In genomic region chr1:35192853-35193664, GRCh38 we compare ENCODE assay signal across 1 cellular context.
TF ChIP-seq lines count a peak whose summit lies in the region.

TSS of gene SFPQ (minus strand) at chr1:35193145. CDS start at chr1:35193049, 96 bp downstream.

TF ChIP-seq in GM12878, 131 proteins besides CTCF, POLR2A, EP300 and RAD21 (continued from another document and continues in another):
- peak; percentile 68; the same call in 1 of the 2 replicates for TF ChIP-seq ZNF207 (IDR thresholded peaks at IDR 0.05; ENCODE audit: borderline replicate concordance)
- no peak for TF ChIP-seq CBX3 (IDR thresholded peaks at IDR 0.05; ENCODE audit: borderline replicate concordance, low read depth)
- TF ChIP-seq GATAD2B (conservative IDR thresholded peaks at IDR 0.05; ENCODE audit: low read depth) = peak; percentile 57; the same call in 1 of the 2 replicates
- peak; percentile 92 for TF ChIP-seq POU2F2 (IDR thresholded peaks at IDR 0.05; ENCODE audit: borderline replicate concordance, low read depth, low read length)
- TF ChIP-seq PAX5 (IDR thresholded peaks at IDR 0.05; ENCODE audit: borderline replicate concordance, low read depth, low read length) = no peak
- TF ChIP-seq, protein P1, sequence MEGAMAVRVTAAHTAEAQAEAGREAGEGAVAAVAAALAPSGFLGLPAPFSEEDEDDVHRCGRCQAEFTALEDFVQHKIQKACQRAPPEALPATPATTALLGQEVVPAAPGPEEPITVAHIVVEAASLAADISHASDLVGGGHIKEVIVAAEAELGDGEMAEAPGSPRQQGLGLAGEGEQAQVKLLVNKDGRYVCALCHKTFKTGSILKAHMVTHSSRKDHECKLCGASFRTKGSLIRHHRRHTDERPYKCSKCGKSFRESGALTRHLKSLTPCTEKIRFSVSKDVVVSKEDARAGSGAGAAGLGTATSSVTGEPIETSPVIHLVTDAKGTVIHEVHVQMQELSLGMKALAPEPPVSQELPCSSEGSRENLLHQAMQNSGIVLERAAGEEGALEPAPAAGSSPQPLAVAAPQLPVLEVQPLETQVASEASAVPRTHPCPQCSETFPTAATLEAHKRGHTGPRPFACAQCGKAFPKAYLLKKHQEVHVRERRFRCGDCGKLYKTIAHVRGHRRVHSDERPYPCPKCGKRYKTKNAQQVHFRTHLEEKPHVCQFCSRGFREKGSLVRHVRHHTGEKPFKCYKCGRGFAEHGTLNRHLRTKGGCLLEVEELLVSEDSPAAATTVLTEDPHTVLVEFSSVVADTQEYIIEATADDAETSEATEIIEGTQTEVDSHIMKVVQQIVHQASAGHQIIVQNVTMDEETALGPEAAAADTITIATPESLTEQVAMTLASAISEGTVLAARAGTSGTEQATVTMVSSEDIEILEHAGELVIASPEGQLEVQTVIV (IDR thresholded peaks at IDR 0.05; ENCODE audit: borderline replicate concordance, partially characterized antibody) = no peak
- TF ChIP-seq ZBED1 (IDR thresholded peaks at IDR 0.05; ENCODE audit: borderline replicate concordance) = peak; percentile 86
- TF ChIP-seq YBX1 (IDR thresholded peaks at IDR 0.05) = no peak
- peak; percentile 80 for TF ChIP-seq RUNX3 (IDR thresholded peaks at IDR 0.05; ENCODE audit: low read length)
- peak; percentile 86; the same call in 1 of the 2 replicates for TF ChIP-seq RB1 (IDR thresholded peaks at IDR 0.05; ENCODE audit: borderline replicate concordance)
- TF ChIP-seq YY1 (IDR thresholded peaks at IDR 0.05; ENCODE audit: low read depth, low read length) = peak; percentile 98
- TF ChIP-seq POLR2AphosphoS5 (IDR thresholded peaks at IDR 0.05; ENCODE audit: low read length) = peak; percentile 100
- no peak for TF ChIP-seq ZBTB11 (CRISPR knock-in tag; IDR thresholded peaks at IDR 0.05)
- TF ChIP-seq MTA2 (IDR thresholded peaks at IDR 0.05; ENCODE audit: low read depth) = no peak
- no peak for TF ChIP-seq NRF1 (conservative IDR thresholded peaks at IDR 0.05; ENCODE audit: low read depth, low read length)
- TF ChIP-seq HSF1 (IDR thresholded peaks at IDR 0.05; ENCODE audit: low read depth, low read length) = peak; percentile 68; the same call in 1 of the 2 replicates
- no peak; the same call in 1 of the 2 replicates for TF ChIP-seq NR2F1 (conservative IDR thresholded peaks at IDR 0.05)
- no peak for TF ChIP-seq HDAC2 (IDR thresholded peaks at IDR 0.05)
- TF ChIP-seq PRDM15 (CRISPR knock-in tag; IDR thresholded peaks at IDR 0.05) = no peak
- TF ChIP-seq HDGF (IDR thresholded peaks at IDR 0.05) = peak; percentile 84; the same call in 1 of the 2 replicates
- TF ChIP-seq SUPT20H (IDR thresholded peaks at IDR 0.05; ENCODE audit: borderline replicate concordance, control insufficient read depth, low read depth, low read length) = no peak
- peak; percentile 86; the same call in 1 of the 2 replicates for TF ChIP-seq CHD1 (IDR thresholded peaks at IDR 0.05; ENCODE audit: low read depth, low read length)
- TF ChIP-seq EGR1 (IDR thresholded peaks at IDR 0.05; ENCODE audit: borderline replicate concordance in 1 of 2, low read depth in 2 of 2, low read length in 2 of 2) = no peak
- TF ChIP-seq TCF12 (IDR thresholded peaks at IDR 0.05; ENCODE audit: low read depth, low read length) = peak; percentile 84
- peak; percentile 31; the same call in 1 of the 2 replicates for TF ChIP-seq NR2C1 (IDR thresholded peaks at IDR 0.05)
- TF ChIP-seq RBBP5 (conservative IDR thresholded peaks at IDR 0.05) = no peak
- TF ChIP-seq, protein P2, sequence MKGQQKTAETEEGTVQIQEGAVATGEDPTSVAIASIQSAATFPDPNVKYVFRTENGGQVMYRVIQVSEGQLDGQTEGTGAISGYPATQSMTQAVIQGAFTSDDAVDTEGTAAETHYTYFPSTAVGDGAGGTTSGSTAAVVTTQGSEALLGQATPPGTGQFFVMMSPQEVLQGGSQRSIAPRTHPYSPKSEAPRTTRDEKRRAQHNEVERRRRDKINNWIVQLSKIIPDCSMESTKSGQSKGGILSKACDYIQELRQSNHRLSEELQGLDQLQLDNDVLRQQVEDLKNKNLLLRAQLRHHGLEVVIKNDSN (IDR thresholded peaks at IDR 0.05; ENCODE audit: borderline replicate concordance, extremely low read length, insufficient read depth, low read depth, low read length) = no peak
- TF ChIP-seq RELB (IDR thresholded peaks at IDR 0.05; ENCODE audit: low read depth) = 0 out of 2 replicates have a peak, but pooled peaks have one; percentile 41
- peak; percentile 84 for TF ChIP-seq FOXM1 (IDR thresholded peaks at IDR 0.05; ENCODE audit: low read depth, low read length)
- no peak for TF ChIP-seq GABPA (IDR thresholded peaks at IDR 0.05; ENCODE audit: low read depth)
- TF ChIP-seq RFX5 (IDR thresholded peaks at IDR 0.05; ENCODE audit: low read depth, low read length) = peak; percentile 89
- TF ChIP-seq CHD4 (IDR thresholded peaks at IDR 0.05) = no peak
- TF ChIP-seq, protein P3, sequence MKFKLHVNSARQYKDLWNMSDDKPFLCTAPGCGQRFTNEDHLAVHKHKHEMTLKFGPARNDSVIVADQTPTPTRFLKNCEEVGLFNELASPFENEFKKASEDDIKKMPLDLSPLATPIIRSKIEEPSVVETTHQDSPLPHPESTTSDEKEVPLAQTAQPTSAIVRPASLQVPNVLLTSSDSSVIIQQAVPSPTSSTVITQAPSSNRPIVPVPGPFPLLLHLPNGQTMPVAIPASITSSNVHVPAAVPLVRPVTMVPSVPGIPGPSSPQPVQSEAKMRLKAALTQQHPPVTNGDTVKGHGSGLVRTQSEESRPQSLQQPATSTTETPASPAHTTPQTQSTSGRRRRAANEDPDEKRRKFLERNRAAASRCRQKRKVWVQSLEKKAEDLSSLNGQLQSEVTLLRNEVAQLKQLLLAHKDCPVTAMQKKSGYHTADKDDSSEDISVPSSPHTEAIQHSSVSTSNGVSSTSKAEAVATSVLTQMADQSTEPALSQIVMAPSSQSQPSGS (IDR thresholded peaks at IDR 0.05; ENCODE audit: low read length) = no peak
- TF ChIP-seq, protein P4, sequence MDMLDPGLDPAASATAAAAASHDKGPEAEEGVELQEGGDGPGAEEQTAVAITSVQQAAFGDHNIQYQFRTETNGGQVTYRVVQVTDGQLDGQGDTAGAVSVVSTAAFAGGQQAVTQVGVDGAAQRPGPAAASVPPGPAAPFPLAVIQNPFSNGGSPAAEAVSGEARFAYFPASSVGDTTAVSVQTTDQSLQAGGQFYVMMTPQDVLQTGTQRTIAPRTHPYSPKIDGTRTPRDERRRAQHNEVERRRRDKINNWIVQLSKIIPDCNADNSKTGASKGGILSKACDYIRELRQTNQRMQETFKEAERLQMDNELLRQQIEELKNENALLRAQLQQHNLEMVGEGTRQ (IDR thresholded peaks at IDR 0.05; ENCODE audit: borderline replicate concordance, low read depth, low read length) = no peak; the same call in 1 of the 2 replicates
- no peak for TF ChIP-seq BRCA1 (IDR thresholded peaks at IDR 0.05; ENCODE audit: low read depth, low read length)
- TF ChIP-seq TARDBP (IDR thresholded peaks at IDR 0.05; ENCODE audit: borderline replicate concordance) = no peak
- TF ChIP-seq, protein P5, sequence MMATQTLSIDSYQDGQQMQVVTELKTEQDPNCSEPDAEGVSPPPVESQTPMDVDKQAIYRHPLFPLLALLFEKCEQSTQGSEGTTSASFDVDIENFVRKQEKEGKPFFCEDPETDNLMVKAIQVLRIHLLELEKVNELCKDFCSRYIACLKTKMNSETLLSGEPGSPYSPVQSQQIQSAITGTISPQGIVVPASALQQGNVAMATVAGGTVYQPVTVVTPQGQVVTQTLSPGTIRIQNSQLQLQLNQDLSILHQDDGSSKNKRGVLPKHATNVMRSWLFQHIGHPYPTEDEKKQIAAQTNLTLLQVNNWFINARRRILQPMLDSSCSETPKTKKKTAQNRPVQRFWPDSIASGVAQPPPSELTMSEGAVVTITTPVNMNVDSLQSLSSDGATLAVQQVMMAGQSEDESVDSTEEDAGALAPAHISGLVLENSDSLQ (IDR thresholded peaks at IDR 0.05) = peak; percentile 99
- TF ChIP-seq CEBPZ (IDR thresholded peaks at IDR 0.05; ENCODE audit: low read depth, low read length) = peak; percentile 85
- TF ChIP-seq STAT1 (conservative IDR thresholded peaks at IDR 0.05) = 0 out of 2 replicates have a peak, but pooled peaks have one; percentile 63
- no peak for TF ChIP-seq STAT3 (IDR thresholded peaks at IDR 0.05; ENCODE audit: low read depth, low read length)
